In the genomic region with DNA sequence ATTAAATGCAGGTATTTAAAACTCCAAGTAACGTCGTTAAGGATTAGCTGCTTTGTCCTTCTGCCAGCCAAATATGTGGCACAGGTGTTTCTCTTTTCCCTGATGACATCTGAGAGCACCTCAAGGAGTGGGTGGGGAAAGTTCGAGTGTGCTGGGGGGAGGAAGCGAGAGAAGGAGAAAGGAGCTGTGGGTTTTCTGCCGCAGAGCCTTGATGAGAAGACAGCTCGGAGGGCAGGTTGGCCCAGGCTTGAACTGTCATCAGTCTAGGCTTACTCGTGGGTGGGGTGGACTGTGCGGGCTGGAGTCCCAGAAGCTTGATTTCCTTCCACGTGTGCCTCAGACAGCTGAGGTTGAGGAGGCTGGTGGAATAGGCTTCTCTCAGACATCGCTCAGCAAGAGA, we compare ENCODE assay signal across 8 cellular contexts. TPM values are rescaled to one million over a fixed set of nuclear protein-coding genes. Genes with fewer than 3 reads are reported as not detected.
DNase-seq lines count a peak whose midpoint lies in the region; ATAC-seq, FAIRE-seq and TF ChIP-seq lines count a peak whose summit lies in the region.

No MANE protein-coding gene starts in this region.

- H3K36me3 Mint-ChIP-seq in astrocyte (ENCODE audit: low read depth, unreplicated experiment), result peaks cover 3% of the 10 kb centered on the region

- no peak overlapping the region for H3K4me3 Mint-ChIP-seq in astrocyte (ENCODE audit: unreplicated experiment)

- H2AFZ ChIP-seq in HCT116 (ENCODE audit: low read depth, low read length, poor library complexity, severe bottlenecking), result no peak overlapping the region
- no peak overlapping the region for H2AFZ ChIP-seq in astrocyte (ENCODE audit: low read depth, low read length)

- no peaks in the 10 kb centered on the region for H3K27me3 Mint-ChIP-seq in astrocyte (ENCODE audit: low read depth, unreplicated experiment)

- H3K4me1 ChIP-seq in HCT116 (ENCODE audit: control insufficient read depth in 1 of 2, insufficient read depth in 2 of 2, low read length in 2 of 2) (peaks cover 45 to 51% of the 10 kb centered on the region in 2 experiments), astrocyte (ENCODE audit: insufficient read depth, low read length) (peaks cover 36% of the 10 kb centered on the region), aorta (ENCODE audit: control insufficient read depth in 1 of 2, insufficient read depth in 2 of 2, low read length in 2 of 2) (peaks cover 2 to 4% of the 10 kb centered on the region in 2 donors)

- H3K4me3 ChIP-seq in HCT116 (replicated peaks in 1 of 2; ENCODE audit: low read depth in 1 of 2, low read length in 2 of 2) (no peak overlapping the region), astrocyte (ENCODE audit: insufficient read depth, low read depth, low read length) (no peak overlapping the region), aorta (ENCODE audit: low read length in 2 of 2) (no peak overlapping the region)

- no peaks in the 10 kb centered on the region for H3K27me3 ChIP-seq in HCT116 (ENCODE audit: insufficient read depth, low read length)
- H3K27me3 ChIP-seq in astrocyte (ENCODE audit: insufficient read depth, low read length), result no peaks in the 10 kb centered on the region
- no peaks in the 10 kb centered on the region for H3K27me3 ChIP-seq in aorta (ENCODE audit: control insufficient read depth in 1 of 2, insufficient read depth in 2 of 2, low read length in 1 of 2)

- TF ChIP-seq CTCF in HCT116 (IDR thresholded peaks at IDR 0.05 in 2 of 3, conservative IDR thresholded peaks at IDR 0.05 in 1 of 3; ENCODE audit: borderline replicate concordance in 1 of 3, insufficient read depth in 1 of 3, low read depth in 2 of 3, low read length in 2 of 3) (no peak), astrocyte (IDR thresholded peaks at IDR 0.05; ENCODE audit: insufficient read depth, low read depth, low read length) (no peak)

- ATAC-seq in GM18498 (IDR thresholded peaks at IDR 0.05; ENCODE audit: unreplicated experiment) (peak; percentile 63), HCT116 (no peak), aorta (ENCODE audit: low FRiP score) (no peak)

- no peaks in the 10 kb centered on the region for H4K20me1 ChIP-seq in HCT116 (ENCODE audit: insufficient read depth)
- no peaks in the 10 kb centered on the region for H4K20me1 ChIP-seq in astrocyte (ENCODE audit: insufficient read depth, low read length)

- no peak for TF ChIP-seq RAD21 in HCT116 (IDR thresholded peaks at IDR 0.05; ENCODE audit: low read depth)

- H3K36me3 ChIP-seq in HCT116 (ENCODE audit: control insufficient read depth in 1 of 2, insufficient read depth in 2 of 2, low read length in 2 of 2) (no peaks in the 10 kb centered on the region), astrocyte (ENCODE audit: insufficient read depth, low read length) (no peaks in the 10 kb centered on the region), aorta (ENCODE audit: control insufficient read depth in 1 of 2, insufficient read depth in 2 of 2, low read length in 1 of 2) (no peaks in the 10 kb centered on the region)

- intact Hi-C loops in HCT116 (cut with micrococcal nuclease), result no loop called here
- intact Hi-C loops in aorta (cut with DNase I), result no loop called here

- no peak for FAIRE-seq in astrocyte (lab: Jason Lieb, UNC)

- no peak for TF ChIP-seq POLR2A in HCT116 (IDR thresholded peaks at IDR 0.05; ENCODE audit: borderline replicate concordance, extremely low read depth, insufficient read depth, insufficient read length)

- no TSS peak for BruUV-seq in HCT116 (replicated peaks; lab: Mats Ljungman, UMichigan)

- H3K9ac ChIP-seq in HCT116 (ENCODE audit: low read length) (peak overlapping the region; percentile 57; the same call in 1 of the 2 replicates), astrocyte (ENCODE audit: low read length) (no peak overlapping the region)

- H3K9me3 ChIP-seq in HCT116 (ENCODE audit: control insufficient read depth in 1 of 2, insufficient read depth in 1 of 2, low read depth in 1 of 2, low read length in 2 of 2) (no peaks in the 10 kb centered on the region), astrocyte (ENCODE audit: insufficient read depth, low read depth, low read length) (no peaks in the 10 kb centered on the region), aorta (ENCODE audit: control insufficient read depth, low read length) (no peaks in the 10 kb centered on the region)

- H3K9me2 ChIP-seq in HCT116 (ENCODE audit: insufficient read depth), result no peaks in the 10 kb centered on the region

- H3K4me1 Mint-ChIP-seq in astrocyte (ENCODE audit: low read depth, unreplicated experiment), result peaks cover 41% of the 10 kb centered on the region

- H3K4me2 ChIP-seq in HCT116 (ENCODE audit: low read length), result peak overlapping the region; percentile 66; the same call in 1 of the 2 replicates
- H3K4me2 ChIP-seq in astrocyte (ENCODE audit: low read length), result no peak overlapping the region

- H3K27ac ChIP-seq in HCT116 (ENCODE audit: low read depth, low read length), result no peak overlapping the region
- no peak overlapping the region for H3K27ac ChIP-seq in astrocyte (ENCODE audit: low read depth, low read length)
- H3K27ac ChIP-seq in aorta (ENCODE audit: low read depth in 1 of 2, low read length in 2 of 2), result no peak overlapping the region

- H3K79me2 ChIP-seq in HCT116 (ENCODE audit: insufficient read depth, low read length) (no peaks in the 10 kb centered on the region), astrocyte (ENCODE audit: insufficient read depth, low read length) (no peaks in the 10 kb centered on the region)

- CTCF ChIA-PET in HCT116 (lab: Charles Lee), result no interaction called here

- WGBS in aorta, 2 donors, result 82 to 84% methylated on average over 10 of the region's 10 CpGs

- H3K9me3 Mint-ChIP-seq in astrocyte (ENCODE audit: unreplicated experiment), result no peaks in the 10 kb centered on the region

- POLR2A ChIA-PET in HCT116 (lab: Charles Lee), result interaction anchor here (2.0 kb wide), 1 partner anchor 11 kb away, joined by 8 read pairs; no protein-coding TSS in a partner anchor

- DNase-seq in HCT116 (ENCODE audit: low read depth, low spot score) (no peak), T follicular helper cell (ENCODE audit: low read depth) (peak; percentile 69), astrocyte (ENCODE audit: low read depth) (peak; percentile 22), aorta (no peak), NOMO-1 (lab: John Stamatoyannopoulos, UW; ENCODE audit: unreplicated experiment in 2 of 2) (no peak), NCI-H345 (lab: John Stamatoyannopoulos, UW) (no peak)
- DNase-seq in stimulated activated CD4-positive, alpha-beta T cell treated with anti-CD3 and anti-CD28 coated beads, Interleukin-1b, Interleukin-23, amount 100 ng/mL, for 4 hours (ENCODE audit: low read depth in 2 of 2), result peak; percentile 62 to 83

- no peak overlapping the region for H3K27ac Mint-ChIP-seq in astrocyte (ENCODE audit: unreplicated experiment)

- RAD21 ChIA-PET in HCT116 (lab: Charles Lee; ENCODE audit: low non-redundant PET in 1 of 2, low total read pairs in 2 of 2, uncharacterized antibody in 2 of 2, unreplicated experiment in 2 of 2), result no interaction called here

TF ChIP-seq in HCT116, 20 proteins besides CTCF, POLR2A, EP300 and RAD21:
- TF ChIP-seq SIN3A (IDR thresholded peaks at IDR 0.05; ENCODE audit: low read depth) (no peak), EZH2 (IDR thresholded peaks at IDR 0.05) (no peak), ELF1 (IDR thresholded peaks at IDR 0.05; ENCODE audit: borderline replicate concordance, low read depth) (no peak), SRF (IDR thresholded peaks at IDR 0.05; ENCODE audit: low read depth) (no peak)
- TF ChIP-seq, protein P1, sequence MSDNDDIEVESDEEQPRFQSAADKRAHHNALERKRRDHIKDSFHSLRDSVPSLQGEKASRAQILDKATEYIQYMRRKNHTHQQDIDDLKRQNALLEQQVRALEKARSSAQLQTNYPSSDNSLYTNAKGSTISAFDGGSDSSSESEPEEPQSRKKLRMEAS (IDR thresholded peaks at IDR 0.05), result no peak
- TF ChIP-seq, protein P2, sequence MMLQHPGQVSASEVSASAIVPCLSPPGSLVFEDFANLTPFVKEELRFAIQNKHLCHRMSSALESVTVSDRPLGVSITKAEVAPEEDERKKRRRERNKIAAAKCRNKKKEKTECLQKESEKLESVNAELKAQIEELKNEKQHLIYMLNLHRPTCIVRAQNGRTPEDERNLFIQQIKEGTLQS (IDR thresholded peaks at IDR 0.05), result no peak
TF ChIP-seq in HCT116: peak in this region for 0.

RNA-seq across cellular contexts. Expression of a gene that starts 15.9 kb away (rescaled TPM):
- total RNA-seq in HCT116 (2021; ENCODE audit: unreplicated experiment) (17.4 TPM), astrocyte (4.1 and 7.2 TPM in 2 replicates), aorta (10 to 100 TPM; 34.0 to 37.2 TPM)
- 9.2 and 9.5 TPM in 2 replicates for polyA plus RNA-seq in HCT116 (2012)
- 1 to 10 TPM in 1 of 2 donors, under 1 TPM in 1; 0.79 to 2.5 TPM for polyA plus RNA-seq in aorta

Comparison
In these comparisons a context has a peak if more than half of its experiments do, and no peak if none do; other contexts are left out.
1. DNase-seq: peak in T follicular helper cell (single experiment), astrocyte (single experiment) and stimulated activated CD4-positive, alpha-beta T cell treated with anti-CD3 and anti-CD28 coated beads, Interleukin-1b, Interleukin-23, amount 100 ng/mL, for 4 hours (2 of 2); none in HCT116 (single experiment), aorta (0 of 2), NOMO-1 (0 of 2) and NCI-H345 (single experiment).